In genomic region chr17:15563375-15563857, GRCh38 we compare ENCODE assay signal across 7 cellular contexts. TPM values are rescaled to one million over a fixed set of nuclear protein-coding genes. Genes with fewer than 3 reads are reported as not detected.
DNase-seq lines count a peak whose midpoint lies in the region; ATAC-seq, FAIRE-seq and TF ChIP-seq lines count a peak whose summit lies in the region.
"Not testable (repeated sequence)": the region's sequence is repeated elsewhere in the genome, so short reads cannot be mapped to it uniquely, and the experiment has no call there.

TSS of gene TVP23C (minus strand) at chr17:15563483. CDS start at chr17:15563448, 35 bp downstream.

- peak; percentile 85 for ATAC-seq in GM18867 (IDR thresholded peaks at IDR 0.05; ENCODE audit: unreplicated experiment)
- ATAC-seq in HG03060 (IDR thresholded peaks at IDR 0.05; ENCODE audit: low read depth, unreplicated experiment), result peak; percentile 55

- not testable (repeated sequence) for H3K27me3 ChIP-seq in bronchial epithelial cell (ENCODE audit: control insufficient read depth, insufficient read depth, low read length)

- H3K9me3 ChIP-seq in iPS-18c (ENCODE audit: control insufficient read depth, insufficient read depth, low read length), result not testable (repeated sequence)

- peak within 1 kb of the TSS; percentile 68 for H3K4me3 ChIP-seq in bronchial epithelial cell (ENCODE audit: low read depth, low read length)
- peak within 1 kb of the TSS; percentile 57; the same call in 1 of the 2 replicates for H3K4me3 ChIP-seq in iPS-18c (ENCODE audit: insufficient read depth, low read depth, low read length)
- H3K4me3 ChIP-seq in skeletal muscle cell (ENCODE audit: low read depth, low read length), result peak within 1 kb of the TSS; percentile 64

- not testable (repeated sequence) for TF ChIP-seq CTCF in bronchial epithelial cell (IDR thresholded peaks at IDR 0.05; ENCODE audit: insufficient read depth, low read length, severe bottlenecking)

- not testable (repeated sequence) for H3K36me3 ChIP-seq in bronchial epithelial cell (ENCODE audit: control insufficient read depth, insufficient read depth, low read length)

- DNase-seq in NCI-H226 (peak; percentile 51), bronchial epithelial cell (ENCODE audit: low read depth) (peak; percentile 39), skeletal muscle cell (ENCODE audit: low read depth) (peak; percentile 19)
- peak; percentile 37 to 49 (median 42) for DNase-seq in activated CD4-positive, CD25-positive, alpha-beta regulatory T cell (lab: John Stamatoyannopoulos, UW)

- not testable (repeated sequence) for FAIRE-seq in bronchial epithelial cell (lab: Jason Lieb, UNC)

RNA-seq across cellular contexts. Expression of gene TVP23C, which starts in this region (rescaled TPM):
- total RNA-seq in bronchial epithelial cell, result 14.0 and 29.4 TPM in 2 replicates

Comparison
In these comparisons a context has a peak if more than half of its experiments do, and no peak if none do; other contexts are left out.
1. Peak in every context shown above with its lines: DNase-seq, ATAC-seq and H3K4me3 ChIP-seq.